Comparison of ENCODE assay signal across 18 cellular contexts in the genomic region with DNA sequence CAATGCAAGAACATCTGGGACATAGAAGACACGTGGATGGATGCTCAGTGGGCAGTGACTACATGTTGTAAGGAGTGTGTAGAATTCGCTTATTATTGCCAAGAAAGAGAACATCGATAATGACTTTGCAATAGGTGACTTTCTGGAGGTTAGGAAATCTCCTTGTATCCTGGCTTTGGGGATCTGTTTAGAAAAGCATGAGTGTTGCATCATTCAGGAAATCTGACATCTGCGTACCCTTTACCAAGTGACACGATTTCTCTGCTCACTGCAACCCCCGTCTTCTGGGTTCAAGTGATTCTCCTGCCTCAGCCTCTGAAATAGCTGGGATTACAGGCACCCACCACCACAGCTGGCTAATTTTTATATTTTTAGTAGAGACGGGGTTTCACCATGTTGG. TPM values are rescaled to one million over a fixed set of nuclear protein-coding genes. Genes with fewer than 3 reads are reported as not detected.
DNase-seq lines count a peak whose midpoint lies in the region; ATAC-seq and TF ChIP-seq lines count a peak whose summit lies in the region.
"Had no signal": no experiment of that assay in that cellular context is flagged by ENCODE, and none has a peak within 500 bp of the region (broad histone marks: within the 10 kb centered on the region; RNA-seq: fewer than 3 reads in every experiment).

No MANE protein-coding gene starts in this region.

- peak overlapping the region; percentile 19 for H3K27ac Mint-ChIP-seq in type B pancreatic cell
- H3K27ac Mint-ChIP-seq: CD8-positive, alpha-beta T cell; HFFc6 had no signal

- POLR2A ChIA-PET in IMR-90 (lab: Charles Lee; ENCODE audit: unreplicated experiment): no interaction called here
- POLR2A ChIA-PET in Panc1 (lab: Charles Lee): no interaction called here

- H3K4me2 ChIP-seq in IMR-90 (ENCODE audit: low read depth, low read length): no peak overlapping the region
- H3K4me2 ChIP-seq: A549 had no signal

- intact Hi-C loops in left ventricle myocardium inferior (cut with micrococcal nuclease): loop anchor here (10.0 kb wide), 1 partner anchor 214 kb away; no protein-coding TSS in a partner anchor
- intact Hi-C loops in left cardiac atrium (cut with DNase I): loop anchor here in 1 of 2 donors (10.0 kb wide), 1 partner anchor 86 kb away; no protein-coding TSS in a partner anchor
- intact Hi-C loops in IMR-90 (cut with micrococcal nuclease): no loop called here
- intact Hi-C loops in Panc1 (cut with micrococcal nuclease; ENCODE audit: unreplicated experiment): loop anchor here (5.0 kb wide), 1 partner anchor 89 kb away; no protein-coding TSS in a partner anchor

- WGBS in IMR-90 (ENCODE audit: extremely low coverage in 2 of 2, insufficient read length in 1 of 2), 2 experiments: 80% methylated on average over 1 of the region's 7 CpGs; no CpG with 5 or more reads in 1 of the 2 experiments

- peaks cover 60% of the 10 kb centered on the region for H3K4me1 Mint-ChIP-seq in type B pancreatic cell (ENCODE audit: unreplicated experiment)

- no peaks in the 10 kb centered on the region for H4K20me1 ChIP-seq in IMR-90 (ENCODE audit: insufficient read depth, low read length)

- CTCF ChIA-PET in IMR-90 (lab: Yijun Ruan, JAX) (no interaction called here), Panc1 (lab: Charles Lee) (no interaction called here)

- no peaks in the 10 kb centered on the region for H3K9me3 Mint-ChIP-seq in type B pancreatic cell
- H3K9me3 Mint-ChIP-seq: HFFc6 had no signal

- no peak overlapping the region for H2BK5ac ChIP-seq in IMR-90 (ENCODE audit: low read depth, low read length, poor library complexity, severe bottlenecking)

- no peak overlapping the region; the same call in 1 of the 2 replicates for H2BK20ac ChIP-seq in IMR-90 (ENCODE audit: low read depth, low read length)

- H3K27ac ChIP-seq in left ventricle myocardium inferior (replicated peaks) (peak overlapping the region; percentile 83), IMR-90 (ENCODE audit: insufficient read depth, low read length) (no peak overlapping the region), Panc1 (ENCODE audit: low read length) (peak overlapping the region; percentile 25; the same call in 1 of the 2 replicates)
- H3K27ac ChIP-seq: 22Rv1, A549 had no signal

- H2BK120ac ChIP-seq in IMR-90 (ENCODE audit: low read depth, low read length): no peak overlapping the region

- no peaks in the 10 kb centered on the region for H3K27me3 Mint-ChIP-seq in type B pancreatic cell

- H2BK15ac ChIP-seq in IMR-90 (ENCODE audit: low read depth, low read length): 0 out of 3 replicates have a peak overlapping the region, but pooled peaks have one; percentile 15

- H3K9me3 ChIP-seq in left ventricle myocardium inferior (replicated peaks) (no peaks in the 10 kb centered on the region), IMR-90 (ENCODE audit: control insufficient read depth, insufficient read depth, low read length) (no peaks in the 10 kb centered on the region), Panc1 (ENCODE audit: control insufficient read depth, insufficient read depth, low read depth, low read length) (no peaks in the 10 kb centered on the region)
- H3K9me3 ChIP-seq: A549 had no signal

- H3K18ac ChIP-seq in IMR-90 (ENCODE audit: low read depth, low read length): no peak overlapping the region

- H2AK5ac ChIP-seq in IMR-90 (ENCODE audit: low read depth, low read length): peak overlapping the region; percentile 74; the same call in 1 of the 2 replicates

- no peak overlapping the region for H4K5ac ChIP-seq in IMR-90 (ENCODE audit: low read depth, low read length)

- peaks cover 15% of the 10 kb centered on the region for H3K9me1 ChIP-seq in IMR-90 (ENCODE audit: insufficient read depth, low read length)

- no peak overlapping the region for H4K8ac ChIP-seq in IMR-90 (ENCODE audit: low read depth in 2 of 2, low read length in 2 of 2)

- no peak overlapping the region for H3K56ac ChIP-seq in IMR-90 (ENCODE audit: extremely low read depth, insufficient read depth, low read length)

- dilution Hi-C loops in IMR-90 (cut with HindIII; ENCODE audit: low sequenced_read_pairs, unreplicated experiment): no loop called here

- BruUV-seq in IMR-90 (replicated peaks; lab: Mats Ljungman, UMichigan) (no TSS peak), Panc1 (replicated peaks; lab: Mats Ljungman, UMichigan) (no TSS peak)

- no peak for TF ChIP-seq RAD21 in IMR-90 (IDR thresholded peaks at IDR 0.05; ENCODE audit: low read length)

- H3K36me3 Mint-ChIP-seq in type B pancreatic cell: peaks cover 14% of the 10 kb centered on the region
- H3K36me3 Mint-ChIP-seq: CD8-positive, alpha-beta T cell had no signal

- in situ Hi-C loops in IMR-90 (cut with MboI; ENCODE audit: low sequenced_read_pairs) (loop anchor here (10.0 kb wide), 1 partner anchor 194 kb away; no protein-coding TSS in a partner anchor), Panc1 (cut with HindIII; ENCODE audit: low pct_unique_long_range_greater_than_20kb, low sequenced_read_pairs) (no loop called here)

- H3K79me1 ChIP-seq in IMR-90 (ENCODE audit: low read depth in 1 of 2, low read length in 2 of 2): peaks cover 19 to 77% of the 10 kb centered on the region in 2 experiments; a peak in 3 of 4 replicates

- no peak for TF ChIP-seq POLR2A in IMR-90 (IDR thresholded peaks at IDR 0.05; ENCODE audit: low read depth, low read length)

- H3K9ac ChIP-seq in IMR-90 (ENCODE audit: low read depth, low read length): no peak overlapping the region

- H3K23ac ChIP-seq in IMR-90 (ENCODE audit: low read depth, low read length): no peak overlapping the region

- H3K4me1 ChIP-seq in left ventricle myocardium inferior (peaks cover 89% of the 10 kb centered on the region), IMR-90 (ENCODE audit: control insufficient read depth, insufficient read depth, low read length) (peaks cover 24% of the 10 kb centered on the region), Panc1 (ENCODE audit: control insufficient read depth, insufficient read depth, low read length) (peaks cover 41% of the 10 kb centered on the region)

- DNase-seq in left ventricle myocardium inferior (no peak), left cardiac atrium (no peak), IMR-90 (no peak), Panc1 (ENCODE audit: low read depth, low spot score) (no peak), type B pancreatic cell (ENCODE audit: extremely low spot score, unreplicated experiment) (no peak), OCI-M1 (lab: John Stamatoyannopoulos, UW) (no peak)
- DNase-seq: AML-193; Calu3; CD8-positive, alpha-beta T cell; DMS79 treated with DMSO at 0.1 percent for 48 hours; GF-D8; GOT3; H7; HFFc6 had no signal

- H3K36me3 ChIP-seq in left ventricle myocardium inferior: no peaks in the 10 kb centered on the region
- no peaks in the 10 kb centered on the region for H3K36me3 ChIP-seq in IMR-90 (ENCODE audit: control insufficient read depth, insufficient read depth, low read length)
- no peaks in the 10 kb centered on the region for H3K36me3 ChIP-seq in Panc1 (ENCODE audit: control insufficient read depth, insufficient read depth, low read length)

- H3K14ac ChIP-seq in IMR-90 (replicated peaks; ENCODE audit: low read depth, low read length): no peak overlapping the region

- H3K4me3 ChIP-seq in left ventricle myocardium inferior (no peak overlapping the region), IMR-90 (ENCODE audit: insufficient read depth, low read depth, low read length) (no peak overlapping the region), Panc1 (ENCODE audit: low read depth in 2 of 2, low read length in 2 of 2) (no peak overlapping the region)
- H3K4me3 ChIP-seq: A549 had no signal

- H3K4ac ChIP-seq in IMR-90 (ENCODE audit: low read depth, low read length): peak overlapping the region; percentile 28; the same call in 1 of the 2 replicates

- no peak overlapping the region for H3K4me3 Mint-ChIP-seq in type B pancreatic cell
- H3K4me3 Mint-ChIP-seq: CD8-positive, alpha-beta T cell; HFFc6 had no signal

- no peak for TF ChIP-seq CTCF in left ventricle myocardium inferior (IDR thresholded peaks at IDR 0.05; ENCODE audit: borderline replicate concordance)
- TF ChIP-seq CTCF in IMR-90 (conservative IDR thresholded peaks at IDR 0.05; ENCODE audit: low read depth, low read length): no peak
- no peak for TF ChIP-seq CTCF in Panc1 (IDR thresholded peaks at IDR 0.05)
- no peak for TF ChIP-seq CTCF in type B pancreatic cell (conservative IDR thresholded peaks at IDR 0.05)

- no peak for ATAC-seq in left cardiac atrium
- no peak for ATAC-seq in IMR-90 (ENCODE audit: low read depth)
- no peak for ATAC-seq in Panc1
- ATAC-seq in HG02763 (IDR thresholded peaks at IDR 0.05; ENCODE audit: unreplicated experiment): no peak
- ATAC-seq: A549; CD8-positive, alpha-beta T cell; HCT116 had no signal

- H4K91ac ChIP-seq in IMR-90 (ENCODE audit: insufficient read depth, low read depth, low read length): no peak overlapping the region

- no peak overlapping the region for H2AFZ ChIP-seq in IMR-90 (replicated peaks; ENCODE audit: low read length, poor library complexity)

- H2AK9ac ChIP-seq in IMR-90 (replicated peaks; ENCODE audit: low read depth, low read length, poor library complexity): no peak overlapping the region

- no peaks in the 10 kb centered on the region for H3K27me3 ChIP-seq in left ventricle myocardium inferior (ENCODE audit: low read depth)
- no peaks in the 10 kb centered on the region for H3K27me3 ChIP-seq in IMR-90 (ENCODE audit: control insufficient read depth, insufficient read depth, low read length)
- H3K27me3 ChIP-seq in Panc1 (ENCODE audit: control insufficient read depth, insufficient read depth, low read length): no peaks in the 10 kb centered on the region

TF ChIP-seq in IMR-90, 13 proteins besides CTCF, POLR2A, EP300 and RAD21:
- 0 out of 2 replicates have a peak, but pooled peaks have one; percentile 35 for TF ChIP-seq CEBPB (IDR thresholded peaks at IDR 0.05; ENCODE audit: low read depth, low read length)
- TF ChIP-seq, protein P1, sequence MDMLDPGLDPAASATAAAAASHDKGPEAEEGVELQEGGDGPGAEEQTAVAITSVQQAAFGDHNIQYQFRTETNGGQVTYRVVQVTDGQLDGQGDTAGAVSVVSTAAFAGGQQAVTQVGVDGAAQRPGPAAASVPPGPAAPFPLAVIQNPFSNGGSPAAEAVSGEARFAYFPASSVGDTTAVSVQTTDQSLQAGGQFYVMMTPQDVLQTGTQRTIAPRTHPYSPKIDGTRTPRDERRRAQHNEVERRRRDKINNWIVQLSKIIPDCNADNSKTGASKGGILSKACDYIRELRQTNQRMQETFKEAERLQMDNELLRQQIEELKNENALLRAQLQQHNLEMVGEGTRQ (IDR thresholded peaks at IDR 0.05; ENCODE audit: low read depth, low read length): no peak

RNA-seq across cellular contexts. Expression of a gene that starts 23.2 kb away (rescaled TPM):
- total RNA-seq in left ventricle myocardium inferior (48.8 TPM), left cardiac atrium (10 to 100 TPM; 43.9 to 50.1 TPM), IMR-90 (2012; rRNA removed) (61.4 and 72.2 TPM in 2 replicates), Panc1 (2021; ENCODE audit: unreplicated experiment) (25.0 TPM), type B pancreatic cell (ENCODE audit: low replicate concordance) (44.8 and 46.8 TPM in 2 replicates)
- polyA plus RNA-seq in IMR-90 (2012; rRNA removed): 16.1 and 16.8 TPM in 2 replicates
- 7.9 and 9.9 TPM in 2 replicates for polyA plus RNA-seq in IMR-90 (2012; cell fraction: cytosol; rRNA removed)
- 14.3 and 33.4 TPM in 2 replicates for polyA plus RNA-seq in IMR-90 (2012; cell fraction: nucleus; rRNA removed; ENCODE audit: low replicate concordance)
- 13.8 TPM for polyA plus RNA-seq in Panc1 (2012; ENCODE audit: insufficient read length)
- total RNA-seq: CD8-positive, alpha-beta T cell had no signal
